Comparison of ENCODE assay signal across 8 cellular contexts in the genomic region with DNA sequence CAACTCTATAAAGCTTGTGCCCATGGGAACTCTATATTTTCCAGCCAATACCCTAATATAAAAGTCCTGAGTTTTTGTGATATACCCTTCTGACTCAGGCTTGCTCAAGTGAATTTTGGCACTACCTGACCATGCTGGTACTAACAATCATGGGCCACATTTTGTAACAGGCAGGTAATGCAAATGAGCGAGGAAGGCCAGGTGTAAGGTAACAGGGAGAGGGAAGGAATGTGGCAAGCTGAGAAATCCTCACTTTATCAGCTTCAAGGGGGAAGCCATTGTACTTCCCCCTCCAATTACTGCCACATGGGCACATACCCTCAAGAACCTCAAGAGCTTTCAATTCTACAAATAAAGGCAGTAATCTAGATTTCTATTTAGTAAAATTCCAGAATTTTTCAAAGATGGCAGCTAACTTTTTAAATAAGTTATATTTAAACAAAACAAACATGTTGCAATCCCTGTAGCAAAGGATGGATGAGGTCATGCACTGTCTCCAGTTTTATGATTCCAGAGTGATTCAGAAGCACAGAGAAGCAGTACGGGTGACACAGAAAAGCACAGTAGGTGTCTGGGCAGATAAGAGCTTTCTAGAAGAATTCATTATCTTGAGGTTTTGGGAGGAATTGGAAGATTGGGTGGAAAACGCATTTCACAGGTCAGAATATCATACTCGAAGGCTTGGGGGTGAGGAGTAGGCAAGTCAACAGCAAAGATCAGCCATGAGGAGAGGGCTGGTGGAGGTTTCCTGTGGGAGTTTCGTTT.
DNase-seq lines count a peak whose midpoint lies in the region; ATAC-seq, FAIRE-seq and TF ChIP-seq lines count a peak whose summit lies in the region.

No MANE protein-coding gene starts in this region.

- peak overlapping the region; percentile 15 for H3K4me3 ChIP-seq in epithelial cell of proximal tubule (ENCODE audit: low read depth, low read length)
- H3K4me3 ChIP-seq in skeletal muscle cell (ENCODE audit: low read depth, low read length): peak overlapping the region; percentile 26

- TF ChIP-seq CTCF in epithelial cell of proximal tubule (conservative IDR thresholded peaks at IDR 0.05; ENCODE audit: low read depth, low read length): no peak

- DNase-seq in RCC 7860 (ENCODE audit: low spot score) (peak; percentile 94), epithelial cell of proximal tubule (ENCODE audit: low read depth) (peak; percentile 73), skeletal muscle cell (ENCODE audit: low read depth) (peak; percentile 79), GM19240 (ENCODE audit: insufficient read length, low spot score) (no peak)
- DNase-seq in stimulated activated CD4-positive, alpha-beta T cell treated with anti-CD3 and anti-CD28 coated beads, Interleukin-4, amount 100 ng/mL, for 1 hour: no peak

- FAIRE-seq in RCC 7860 (lab: Jason Lieb, UNC): peak; percentile 95

- ATAC-seq in GM21381 (IDR thresholded peaks at IDR 0.05; ENCODE audit: unreplicated experiment): peak; percentile 21
- no peak for ATAC-seq in GM21717 (IDR thresholded peaks at IDR 0.05; ENCODE audit: unreplicated experiment)
- ATAC-seq in HG02885 (IDR thresholded peaks at IDR 0.05; ENCODE audit: poor library complexity, unreplicated experiment): no peak

Comparison
In these comparisons a context has a peak if more than half of its experiments do, and no peak if none do; other contexts are left out.
1. DNase-seq: peak in RCC 7860 (single experiment), epithelial cell of proximal tubule (single experiment) and skeletal muscle cell (single experiment); none in stimulated activated CD4-positive, alpha-beta T cell treated with anti-CD3 and anti-CD28 coated beads, Interleukin-4, amount 100 ng/mL, for 1 hour (single experiment) and GM19240 (single experiment).